In genomic region chr9:69385474-69386091, GRCh38 we compare ENCODE assay signal across 1 cellular context.
TF ChIP-seq lines count a peak whose summit lies in the region.

No MANE protein-coding gene starts in this region.

TF ChIP-seq in GM23338, 12 proteins besides CTCF, POLR2A, EP300 and RAD21 (continued from another document):
- TF ChIP-seq REST (IDR thresholded peaks at IDR 0.05; ENCODE audit: unreplicated experiment) (no peak), ZNF114 (CRISPR knock-in tag; IDR thresholded peaks at IDR 0.05) (no peak), EZH2phosphoT487 (IDR thresholded peaks at IDR 0.05; ENCODE audit: unreplicated experiment) (no peak), JUNB (IDR thresholded peaks at IDR 0.05; ENCODE audit: unreplicated experiment) (no peak), EZH2 (IDR thresholded peaks at IDR 0.05; ENCODE audit: low read depth, unreplicated experiment) (no peak), ZNF462 (CRISPR knock-in tag; IDR thresholded peaks at IDR 0.05) (no peak), ZNF331 (CRISPR knock-in tag; IDR thresholded peaks at IDR 0.05; ENCODE audit: low read depth) (no peak)
TF ChIP-seq in GM23338: peak in this region for 0.
